Comparison of ENCODE assay signal across 27 cellular contexts in the genomic region with DNA sequence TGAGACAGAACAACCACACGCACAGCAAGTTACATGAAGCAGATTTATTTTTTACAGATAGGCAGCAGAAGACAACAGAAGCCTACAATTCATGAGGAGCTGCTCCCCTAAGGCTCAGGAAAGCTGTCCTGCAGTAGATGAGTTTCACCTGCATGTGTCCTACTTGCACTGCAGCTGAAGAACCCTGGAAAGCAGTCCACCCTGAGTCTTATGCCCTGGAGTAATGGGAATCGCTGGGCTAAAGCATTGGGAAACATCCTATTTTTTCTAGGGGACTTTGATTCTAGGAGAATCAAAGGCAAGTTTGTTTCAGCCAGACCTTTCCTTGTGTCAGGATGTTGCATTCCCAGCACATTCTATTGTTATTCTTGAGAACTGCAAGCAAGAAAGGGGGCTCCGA.
A peak's percentile ranks its signal among the peaks of the same experiment; 100 is the strongest.
DNase-seq lines count a peak whose midpoint lies in the region; ATAC-seq, FAIRE-seq and TF ChIP-seq lines count a peak whose summit lies in the region.
"Had no signal": no experiment of that assay in that cellular context is flagged by ENCODE, and none has a peak within 500 bp of the region (broad histone marks: within the 10 kb centered on the region; RNA-seq: fewer than 3 reads in every experiment).

No MANE protein-coding gene starts in this region.

- no peak overlapping the region for H4K5ac ChIP-seq in H1 (ENCODE audit: insufficient read length, low read depth, low read length)

- H2BK12ac ChIP-seq in H1 (ENCODE audit: low read depth, low read length): no peak overlapping the region

- TF ChIP-seq EP300 in HepG2 (IDR thresholded peaks at IDR 0.05; ENCODE audit: low read depth in 2 of 2, low read length in 2 of 2) (no peak), HepG2 (CRISPR knock-in tag; IDR thresholded peaks at IDR 0.05; ENCODE audit: borderline replicate concordance) (no peak), H1 (IDR thresholded peaks at IDR 0.05; ENCODE audit: borderline replicate concordance in 1 of 2, low read depth in 2 of 2, low read length in 2 of 2) (no peak), esophagus muscularis mucosa (IDR thresholded peaks at IDR 0.05) (no peak)

- H4K20me1 ChIP-seq in HepG2 (ENCODE audit: insufficient read depth, low read length) (no peaks in the 10 kb centered on the region), H1 (replicated peaks in 1 of 2; ENCODE audit: control insufficient read depth in 1 of 2, insufficient read depth in 2 of 2, low read length in 2 of 2) (no peaks in the 10 kb centered on the region)
- H4K20me1 ChIP-seq: BLaER1 had no signal

- DNase-seq in HepG2 (ENCODE audit: low spot score) (no peak), right lobe of liver (no peak), H1 (ENCODE audit: low read depth in 1 of 2, low spot score in 2 of 2) (no peak), esophagus muscularis mucosa (ENCODE audit: extremely low spot score) (peak; percentile 45), NCI-H1930 (lab: John Stamatoyannopoulos, UW) (no peak), dermis blood vessel endothelial cell (no peak)
- DNase-seq in activated CD4-positive, alpha-beta T cell treated with anti-CD3 and anti-CD28 coated beads for 4 hours: no peak
- DNase-seq: ACHN; BE2C; C1 segment of cervical spinal cord; CD4-positive, alpha-beta memory T cell; CD4-positive, CD25-positive, alpha-beta regulatory T cell; CD8-positive, alpha-beta memory T cell; COR-L47; DMS 273 treated with DMSO at 0.1 percent for 48 hours; DMS153; DMS53; DMS79; DND-41; EL; GDM1 had no signal

- H3K4me2 ChIP-seq in HepG2 (ENCODE audit: low read depth, low read length): no peak overlapping the region
- H3K4me2 ChIP-seq in H1 (ENCODE audit: insufficient read depth in 1 of 2, low read depth in 2 of 2, low read length in 2 of 2): no peak overlapping the region
- H3K4me2 ChIP-seq: BLaER1 had no signal

- TF ChIP-seq RAD21 in HepG2 (CRISPR knock-in tag; IDR thresholded peaks at IDR 0.05) (no peak), H1 (IDR thresholded peaks at IDR 0.05 in 1 of 2, conservative IDR thresholded peaks at IDR 0.05 in 1 of 2; ENCODE audit: low read depth in 2 of 2, low read length in 2 of 2) (peak; percentile 18 to 26; a peak in 3 of 4 replicates)

- TF ChIP-seq CTCF in HepG2 (CRISPR knock-in tag; IDR thresholded peaks at IDR 0.05) (no peak), right lobe of liver (IDR thresholded peaks at IDR 0.05) (no peak), H1 (IDR thresholded peaks at IDR 0.05; ENCODE audit: control extremely low read depth in 1 of 3, insufficient read depth in 1 of 3, low read depth in 1 of 3, low read length in 3 of 3) (no peak), esophagus muscularis mucosa (IDR thresholded peaks at IDR 0.05) (no peak)

- H3K4me1 ChIP-seq in HepG2 (ENCODE audit: insufficient read depth, low read length) (no peaks in the 10 kb centered on the region), right lobe of liver (no peaks in the 10 kb centered on the region), H1 (replicated peaks in 1 of 4; ENCODE audit: control insufficient read depth in 3 of 4, insufficient read depth in 4 of 4, low read length in 3 of 4) (no peaks in the 10 kb centered on the region), esophagus muscularis mucosa (peaks cover 0 to 12% (median 7%) of the 10 kb centered on the region in 4 donors)
- H3K4me1 ChIP-seq: BE2C, BLaER1 had no signal

- TF ChIP-seq POLR2A in HepG2 (IDR thresholded peaks at IDR 0.05; ENCODE audit: insufficient read depth in 1 of 2, low read depth in 2 of 2, low read length in 2 of 2) (no peak), right lobe of liver (IDR thresholded peaks at IDR 0.05) (no peak), H1 (IDR thresholded peaks at IDR 0.05; ENCODE audit: control extremely low read depth in 1 of 2, low read depth in 2 of 2, low read length in 2 of 2) (no peak), esophagus muscularis mucosa (IDR thresholded peaks at IDR 0.05; ENCODE audit: low read depth) (no peak)

- H3K23me2 ChIP-seq in H1 (ENCODE audit: low read depth, low read length): no peaks in the 10 kb centered on the region

- H4K91ac ChIP-seq in H1 (replicated peaks; ENCODE audit: insufficient read length, low read length): no peak overlapping the region

- 0% methylated on average over 3 of the region's 3 CpGs for WGBS in HepG2 (ENCODE audit: low lambda C conversion rate)
- WGBS in right lobe of liver (ENCODE audit: insufficient coverage, low coverage, low lambda C conversion rate, missing lambda C conversion rate): 44% methylated on average over 2 of the region's 3 CpGs
- WGBS in H1 (ENCODE audit: extremely low coverage in 1 of 2, insufficient coverage in 1 of 2, insufficient read length in 1 of 2, insufficient replicate concordance in 2 of 2, low coverage in 1 of 2, low lambda C conversion rate in 2 of 2, missing lambda C conversion rate in 1 of 2), 2 experiments: 95% methylated on average over 3 of the region's 3 CpGs; no CpG with 5 or more reads in 1 of the 2 experiments
- 87% methylated on average over 3 of the region's 3 CpGs for WGBS in esophagus muscularis mucosa

- intact Hi-C loops in HepG2 (cut with micrococcal nuclease; ENCODE audit: unreplicated experiment) (no loop called here), right lobe of liver (cut with DNase I) (no loop called here), esophagus muscularis mucosa (cut with DNase I) (no loop called here)

- H3K9me3 ChIP-seq in HepG2 (ENCODE audit: low read length): peaks cover 5% of the 10 kb centered on the region; the same call in 1 of the 2 replicates
- no peaks in the 10 kb centered on the region for H3K9me3 ChIP-seq in right lobe of liver
- H3K9me3 ChIP-seq in H1 (ENCODE audit: insufficient read depth in 2 of 2, low read depth in 1 of 2, low read length in 1 of 2): no peaks in the 10 kb centered on the region
- H3K9me3 ChIP-seq in esophagus muscularis mucosa: peaks cover 0 to 12% (median 0%) of the 10 kb centered on the region in 4 donors
- H3K9me3 ChIP-seq: BE2C had no signal

- H3K4me3 ChIP-seq in HepG2 (replicated peaks in 1 of 3; ENCODE audit: insufficient read depth in 1 of 3, low read depth in 2 of 3, low read length in 3 of 3) (no peak overlapping the region), right lobe of liver (no peak overlapping the region), H1 (ENCODE audit: extremely low read depth in 1 of 4, insufficient read depth in 2 of 4, low read depth in 3 of 4, low read length in 4 of 4) (no peak overlapping the region), esophagus muscularis mucosa (no peak overlapping the region)
- H3K4me3 ChIP-seq: BLaER1, GM12878 had no signal

- H2AK5ac ChIP-seq in H1 (ENCODE audit: low read depth, low read length): no peak overlapping the region

- H3K27me3 ChIP-seq in HepG2 (ENCODE audit: control insufficient read depth in 1 of 2, insufficient read depth in 2 of 2, low read length in 2 of 2): no peaks in the 10 kb centered on the region
- H3K27me3 ChIP-seq in right lobe of liver: no peaks in the 10 kb centered on the region
- H3K27me3 ChIP-seq in H1 (replicated peaks in 1 of 4; ENCODE audit: control insufficient read depth in 3 of 4, extremely low read depth in 1 of 4, insufficient read depth in 3 of 4, low read length in 3 of 4): no peaks in the 10 kb centered on the region
- no peaks in the 10 kb centered on the region for H3K27me3 ChIP-seq in esophagus muscularis mucosa
- H3K27me3 ChIP-seq: BE2C, BLaER1 had no signal

- no peak overlapping the region for H3K4ac ChIP-seq in H1 (replicated peaks; ENCODE audit: insufficient read length, low read depth, low read length)

- H2BK20ac ChIP-seq in H1 (ENCODE audit: low read length): no peak overlapping the region

- H3K36me3 ChIP-seq in HepG2 (replicated peaks in 1 of 2; ENCODE audit: control insufficient read depth in 1 of 2, insufficient read depth in 2 of 2, low read length in 2 of 2): no peaks in the 10 kb centered on the region
- H3K36me3 ChIP-seq in right lobe of liver: no peaks in the 10 kb centered on the region
- no peaks in the 10 kb centered on the region for H3K36me3 ChIP-seq in H1 (ENCODE audit: control insufficient read depth in 2 of 4, insufficient read depth in 4 of 4, low read length in 3 of 4)
- no peaks in the 10 kb centered on the region for H3K36me3 ChIP-seq in esophagus muscularis mucosa
- H3K36me3 ChIP-seq: BE2C, BLaER1 had no signal

- POLR2A ChIA-PET in HepG2 (lab: Yijun Ruan, JAX) (no interaction called here), H1 (lab: Charles Lee; ENCODE audit: partially characterized antibody) (no interaction called here)

- H2BK15ac ChIP-seq in H1 (ENCODE audit: low read length): no peak overlapping the region

- no TSS peak for BruUV-seq in HepG2 (replicated peaks; lab: Mats Ljungman, UMichigan)

- no peak for ATAC-seq in HepG2
- ATAC-seq in right lobe of liver: no peak
- ATAC-seq: GM12878 had no signal

- no peak overlapping the region for H3K27ac ChIP-seq in HepG2 (ENCODE audit: extremely low read length, insufficient read depth, low read length)
- H3K27ac ChIP-seq in right lobe of liver: no peak overlapping the region
- no peak overlapping the region for H3K27ac ChIP-seq in H1 (ENCODE audit: low read depth, low read length)
- H3K27ac ChIP-seq in esophagus muscularis mucosa (replicated peaks in 1 of 4): no peak overlapping the region
- H3K27ac ChIP-seq: 22Rv1, BLaER1 had no signal

- H3K9ac ChIP-seq in HepG2 (ENCODE audit: insufficient read depth, low read depth, low read length) (no peak overlapping the region), H1 (replicated peaks in 1 of 4; ENCODE audit: extremely low read depth in 1 of 4, low read depth in 3 of 4, low read length in 3 of 4) (no peak overlapping the region)
- H3K9ac ChIP-seq: BLaER1 had no signal

- no peak overlapping the region for H3K23ac ChIP-seq in H1 (ENCODE audit: insufficient read length)

- H2AFZ ChIP-seq in HepG2 (ENCODE audit: low read length) (no peak overlapping the region), H1 (ENCODE audit: low read length) (no peak overlapping the region)

- in situ Hi-C loops in HepG2 (cut with HindIII; ENCODE audit: extremely low pct_ligation_motif_present, low pct_unique_long_range_greater_than_20kb): loop anchor here (25.0 kb wide), 1 partner anchor 1750 kb away; no protein-coding TSS in a partner anchor

- no peak overlapping the region for H4K8ac ChIP-seq in H1 (ENCODE audit: extremely low read depth, insufficient read depth, low read length)

- no peak overlapping the region for H3K14ac ChIP-seq in H1 (ENCODE audit: insufficient read length)

- H3K18ac ChIP-seq in H1 (ENCODE audit: extremely low read depth, low read length): no peak overlapping the region

- H3K79me2 ChIP-seq in HepG2 (ENCODE audit: insufficient read depth, low read length) (no peaks in the 10 kb centered on the region), H1 (ENCODE audit: control insufficient read depth in 1 of 2, insufficient read depth in 2 of 2, low read length in 2 of 2) (no peaks in the 10 kb centered on the region)

- no peak for FAIRE-seq in HepG2 (lab: Jason Lieb, UNC)
- no peak for FAIRE-seq in H1 (lab: Jason Lieb, UNC)
- FAIRE-seq: A204.1, GM12878, GM12892, GM18507 had no signal

- no peak overlapping the region for H3K56ac ChIP-seq in H1 (replicated peaks; ENCODE audit: insufficient read length, low read depth, low read length)

- no peak overlapping the region for H2BK5ac ChIP-seq in H1 (ENCODE audit: low read depth, low read length)

- H3K79me1 ChIP-seq in H1 (ENCODE audit: low read depth, low read length): no peaks in the 10 kb centered on the region

- H2BK120ac ChIP-seq in H1 (replicated peaks; ENCODE audit: low read depth, low read length): no peak overlapping the region

- CTCF ChIA-PET in HepG2 (lab: Yijun Ruan, JAX; ENCODE audit: low intra/inter-chr PET ratio, low total read pairs) (no interaction called here), H1 (lab: Charles Lee; ENCODE audit: partially characterized antibody) (interaction anchor here (1.1 kb wide), 1 partner anchor 34 kb away, joined by 4 read pairs; no protein-coding TSS in a partner anchor)
